ENCODE assay signal across 15 cellular contexts in the genomic region with DNA sequence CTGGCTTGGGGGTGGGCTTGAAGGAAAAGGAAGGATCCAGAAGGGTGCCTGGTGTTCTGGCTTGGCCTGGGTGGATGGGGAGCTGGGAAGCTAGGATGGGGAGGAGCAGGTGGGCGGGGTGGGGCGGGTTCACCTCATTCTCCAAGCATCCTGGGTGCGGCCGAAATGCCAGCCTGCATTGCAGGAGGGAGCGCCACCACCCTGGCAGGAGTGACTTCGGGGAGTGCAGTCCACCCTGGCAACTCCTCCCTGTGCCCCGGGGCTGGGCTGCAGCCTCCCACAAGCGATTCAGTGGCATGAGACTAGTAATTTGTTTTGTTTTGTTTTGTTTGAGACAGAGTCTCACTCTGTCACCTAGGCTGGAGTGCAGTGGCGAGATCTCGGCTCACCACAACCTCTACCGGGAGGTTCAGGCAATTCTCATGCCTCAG. TPM values are rescaled to one million over a fixed set of nuclear protein-coding genes. Genes with fewer than 3 reads are reported as not detected.
DNase-seq lines count a peak whose midpoint lies in the region; ATAC-seq, FAIRE-seq and TF ChIP-seq lines count a peak whose summit lies in the region.
"Had no signal": no experiment of that assay in that cellular context is flagged by ENCODE, and none has a peak within 500 bp of the region (broad histone marks: within the 10 kb centered on the region; RNA-seq: fewer than 3 reads in every experiment).

No MANE protein-coding gene starts in this region.

- H3K27me3 Mint-ChIP-seq in activated T-cell treated with anti-CD3 and anti-CD28 coated beads, Interleukin-2, amount 50 U/mL, for 72 hours (ENCODE audit: low read depth): no peaks in the 10 kb centered on the region

- H3K4me1 Mint-ChIP-seq in activated T-cell treated with anti-CD3 and anti-CD28 coated beads, Interleukin-2, amount 50 U/mL, for 72 hours (ENCODE audit: low read depth): peaks cover 12% of the 10 kb centered on the region

- no peaks in the 10 kb centered on the region for H3K36me3 Mint-ChIP-seq in activated T-cell treated with anti-CD3 and anti-CD28 coated beads, Interleukin-2, amount 50 U/mL, for 72 hours (ENCODE audit: insufficient read depth in 2 of 2)

- WGBS in small intestine, 3 donors: 12 to 47% (median 40%) methylated on average over 9 to 11 of the region's 11 CpGs

- H3K27me3 ChIP-seq in bronchial epithelial cell (ENCODE audit: control insufficient read depth, insufficient read depth, low read length): no peaks in the 10 kb centered on the region
- H3K27me3 ChIP-seq in small intestine (ENCODE audit: control insufficient read depth in 2 of 2, insufficient read depth in 2 of 2, low read length in 2 of 2): no peaks in the 10 kb centered on the region

- TF ChIP-seq CTCF in bronchial epithelial cell (IDR thresholded peaks at IDR 0.05; ENCODE audit: insufficient read depth, low read length, severe bottlenecking): no peak

- no peaks in the 10 kb centered on the region for H3K9me3 ChIP-seq in small intestine (ENCODE audit: control insufficient read depth, low read depth)
- H3K9me3 ChIP-seq: esophagus muscularis mucosa had no signal

- H3K36me3 ChIP-seq in bronchial epithelial cell (ENCODE audit: control insufficient read depth, insufficient read depth, low read length): no peaks in the 10 kb centered on the region
- no peaks in the 10 kb centered on the region for H3K36me3 ChIP-seq in small intestine (ENCODE audit: control insufficient read depth in 2 of 2, insufficient read depth in 2 of 2, low read length in 2 of 2)
- H3K36me3 ChIP-seq: esophagus muscularis mucosa had no signal

- no peak for FAIRE-seq in bronchial epithelial cell (lab: Jason Lieb, UNC)
- FAIRE-seq in small intestine (lab: Jason Lieb, UNC): no peak

- no peaks in the 10 kb centered on the region for H3K4me1 ChIP-seq in small intestine (ENCODE audit: control insufficient read depth in 2 of 2, insufficient read depth in 1 of 2, low read depth in 1 of 2, low read length in 1 of 2)

- H3K27ac Mint-ChIP-seq in activated T-cell treated with anti-CD3 and anti-CD28 coated beads, Interleukin-2, amount 50 U/mL, for 72 hours: peak overlapping the region; percentile 91

- ATAC-seq in activated T-cell treated with anti-CD3 and anti-CD28 coated beads, Interleukin-2, amount 50 U/mL, for 72 hours (replicated peaks in 1 of 2): peak in 1 of 2 donors; percentile 39
- ATAC-seq in HG02884 (IDR thresholded peaks at IDR 0.05; ENCODE audit: unreplicated experiment): no peak

- no peak for DNase-seq in activated T-cell treated with anti-CD3 and anti-CD28 coated beads, Interleukin-2, amount 50 U/mL, for 72 hours
- DNase-seq in activated T-cell treated with anti-CD3 and anti-CD28 coated beads for 4 hours: no peak
- DNase-seq in NCI-H2171 (lab: John Stamatoyannopoulos, UW): peak; percentile 56
- DNase-seq in bronchial epithelial cell (ENCODE audit: low read depth): peak; percentile 52
- DNase-seq in small intestine: peak; percentile 48
- no peak for DNase-seq in substantia nigra (lab: John Stamatoyannopoulos, UW)
- DNase-seq in hippocampal formation (lab: John Stamatoyannopoulos, UW): no peak
- DNase-seq: activated effector memory CD4-positive, alpha-beta T cell treated with Interleukin-2 at 50 U/mL for 16 hours; AML-193; GF-D8; NCI-H774; stimulated activated CD4-positive, alpha-beta T cell treated with anti-CD3 and anti-CD28 coated beads, Interleukin-1b, Interleukin-23, amount 100 ng/mL, for 48 hours; stimulated activated naive CD4-positive, alpha-beta T cell had no signal

- H3K4me3 ChIP-seq in bronchial epithelial cell (ENCODE audit: low read depth, low read length): no peak overlapping the region
- no peak overlapping the region for H3K4me3 ChIP-seq in small intestine (ENCODE audit: low read depth in 1 of 2, low read length in 2 of 2)
- H3K4me3 ChIP-seq: esophagus muscularis mucosa had no signal

- peak overlapping the region in 1 of 2 donors; percentile 73 for H3K4me3 Mint-ChIP-seq in activated T-cell treated with anti-CD3 and anti-CD28 coated beads, Interleukin-2, amount 50 U/mL, for 72 hours

- H3K27ac ChIP-seq in small intestine (ENCODE audit: low read depth in 1 of 2, low read length in 1 of 2) (no peak overlapping the region), substantia nigra (ENCODE audit: low read depth, low read length, poor library complexity, severe bottlenecking) (no peak overlapping the region)
- H3K27ac ChIP-seq: esophagus muscularis mucosa had no signal

- H3K9me3 Mint-ChIP-seq in activated T-cell treated with anti-CD3 and anti-CD28 coated beads, Interleukin-2, amount 50 U/mL, for 72 hours: no peaks in the 10 kb centered on the region

RNA-seq across cellular contexts. Expression of gene TTC16, which starts 5.5 kb away (rescaled TPM):
- 1 to 10 TPM in 1 of 2 donors, under 1 TPM in 1; 0.55 to 5.3 TPM for total RNA-seq in activated T-cell treated with anti-CD3 and anti-CD28 coated beads, Interleukin-2, amount 50 U/mL, for 72 hours
- total RNA-seq in bronchial epithelial cell: not detected in 2 replicates
- under 1 TPM in 1 of 3 donors, not detected in 2; 0.01 TPM for polyA plus RNA-seq in small intestine

RNA-seq across cellular contexts. Expression of gene PTRH1, which starts 5.9 kb away (rescaled TPM):
- 1 to 10 TPM; 8.0 to 9.2 TPM for total RNA-seq in activated T-cell treated with anti-CD3 and anti-CD28 coated beads, Interleukin-2, amount 50 U/mL, for 72 hours
- 26.6 and 58.9 TPM in 2 replicates for total RNA-seq in bronchial epithelial cell
- 10 to 100 TPM in 2 of 3 donors, 1 to 10 TPM in 1; 3.4 to 16.8 (median 13.0) TPM for polyA plus RNA-seq in small intestine

RNA-seq across cellular contexts. Expression of gene TOR2A, which starts 13.7 kb away (rescaled TPM):
- total RNA-seq in activated T-cell treated with anti-CD3 and anti-CD28 coated beads, Interleukin-2, amount 50 U/mL, for 72 hours: 10 to 100 TPM; 12.5 to 16.4 TPM
- total RNA-seq in bronchial epithelial cell: 1.8 and 4.6 TPM in 2 replicates
- 10 to 100 TPM; 13.2 to 24.0 (median 23.8) TPM for polyA plus RNA-seq in small intestine

RNA-seq across cellular contexts. Expression of gene CFAP157, which starts 14.6 kb away (rescaled TPM):
- total RNA-seq in activated T-cell treated with anti-CD3 and anti-CD28 coated beads, Interleukin-2, amount 50 U/mL, for 72 hours: not detected
- total RNA-seq in bronchial epithelial cell: under 0.01 TPM in 1 of 2 replicates, not detected in the other
- under 1 TPM in 1 of 3 donors, not detected in 2; 0.12 TPM for polyA plus RNA-seq in small intestine

RNA-seq across cellular contexts. Expression of gene SH2D3C, which starts 57.1 kb away (rescaled TPM):
- total RNA-seq in activated T-cell treated with anti-CD3 and anti-CD28 coated beads, Interleukin-2, amount 50 U/mL, for 72 hours: 10 to 100 TPM; 59.5 to 65.8 TPM
- 0.26 TPM in 1 of 2 replicates, not detected in the other for total RNA-seq in bronchial epithelial cell
- 10 to 100 TPM in 1 of 3 donors, 1 to 10 TPM in 1, under 1 TPM in 1; 0.67 to 12.6 (median 3.8) TPM for polyA plus RNA-seq in small intestine

Comparison
In these comparisons a context has a peak if more than half of its experiments do, and no peak if none do; other contexts are left out.
1. DNase-seq: peak in NCI-H2171 (single experiment), bronchial epithelial cell (single experiment) and small intestine (single experiment); none in activated T-cell treated with anti-CD3 and anti-CD28 coated beads, Interleukin-2, amount 50 U/mL, for 72 hours (0 of 2), activated T-cell treated with anti-CD3 and anti-CD28 coated beads for 4 hours (single experiment), substantia nigra (0 of 49) and hippocampal formation (0 of 2).